ENCODE assay signal across 23 cellular contexts in the genomic region with DNA sequence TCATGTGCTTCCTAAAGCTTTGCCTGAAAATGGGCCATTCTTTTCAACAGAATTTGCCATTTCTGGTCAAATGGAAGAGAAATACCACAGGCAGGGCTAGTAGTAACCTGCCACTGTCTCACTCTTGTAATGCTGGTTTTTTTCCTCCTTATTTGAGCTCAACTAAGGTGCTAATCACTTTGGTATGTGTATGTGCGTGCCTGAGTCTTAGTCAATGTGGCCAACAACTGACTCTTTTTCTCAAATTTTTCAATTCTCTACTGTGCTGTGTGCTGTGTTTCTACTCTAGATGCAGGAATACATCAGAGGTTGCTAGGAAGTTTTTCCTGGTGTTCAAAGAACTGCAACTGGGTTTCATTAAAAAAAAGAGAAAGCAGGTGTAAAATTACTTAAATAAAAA.
DNase-seq lines count a peak whose midpoint lies in the region; ATAC-seq and TF ChIP-seq lines count a peak whose summit lies in the region.
"Had no signal": no experiment of that assay in that cellular context is flagged by ENCODE, and none has a peak within 500 bp of the region (broad histone marks: within the 10 kb centered on the region; RNA-seq: fewer than 3 reads in every experiment).

No MANE protein-coding gene starts in this region.

- TF ChIP-seq CTCF in RWPE2 (IDR thresholded peaks at IDR 0.05; ENCODE audit: poor library complexity, severe bottlenecking) (no peak), retinal pigment epithelial cell (conservative IDR thresholded peaks at IDR 0.05; ENCODE audit: low read depth, low read length) (no peak)

- H3K27ac ChIP-seq in RWPE2 (ENCODE audit: poor library complexity, severe bottlenecking) = peak overlapping the region; percentile 70
- peak overlapping the region; percentile 49 for H3K27ac ChIP-seq in epithelial cell of prostate
- H3K27ac ChIP-seq: BLaER1, KMS-11, neural progenitor cell, right atrium auricular region had no signal

- peaks cover 3% of the 10 kb centered on the region for H3K9me3 Mint-ChIP-seq in activated T-cell treated with anti-CD3 and anti-CD28 coated beads, Interleukin-2, amount 50 U/mL, for 4 hours
- H3K9me3 Mint-ChIP-seq: neural progenitor cell had no signal

- no peaks in the 10 kb centered on the region for H3K27me3 Mint-ChIP-seq in activated T-cell treated with anti-CD3 and anti-CD28 coated beads, Interleukin-2, amount 50 U/mL, for 4 hours (ENCODE audit: low read depth)

- no peak overlapping the region for H3K4me3 ChIP-seq in RWPE2 (ENCODE audit: severe bottlenecking)
- H3K4me3 ChIP-seq in retinal pigment epithelial cell (ENCODE audit: low read length) = no peak overlapping the region
- H3K4me3 ChIP-seq: BLaER1, neural progenitor cell, right atrium auricular region had no signal

- ATAC-seq in RWPE2 (ENCODE audit: low read depth) = peak; percentile 100
- ATAC-seq in activated T-cell treated with anti-CD3 and anti-CD28 coated beads, Interleukin-2, amount 50 U/mL, for 4 hours = no peak
- ATAC-seq: activated CD4-positive, CD25-positive, alpha-beta regulatory T cell treated with anti-CD3 and anti-CD28 coated beads, Interleukin-2, amount 50 U/mL, for 24 hours had no signal

- no peaks in the 10 kb centered on the region for H3K4me1 Mint-ChIP-seq in activated T-cell treated with anti-CD3 and anti-CD28 coated beads, Interleukin-2, amount 50 U/mL, for 4 hours (ENCODE audit: low read depth)

- DNase-seq in GM04503 (ENCODE audit: low read depth) (peak; percentile 15), RWPE2 (ENCODE audit: low spot score) (no peak), epithelial cell of prostate (ENCODE audit: low read depth, low spot score) (peak; percentile 10), retinal pigment epithelial cell (ENCODE audit: low read depth) (peak; percentile 60), COLO829 (ENCODE audit: low spot score) (no peak), hippocampal formation (lab: John Stamatoyannopoulos, UW) (no peak)
- no peak for DNase-seq in activated T-cell treated with anti-CD3 and anti-CD28 coated beads, Interleukin-2, amount 50 U/mL, for 4 hours
- DNase-seq in stimulated activated CD4-positive, alpha-beta T cell treated with anti-CD3 and anti-CD28 coated beads, Interleukin-12 subunit alpha, Interleukin-12 subunit beta, amount 100 ng/mL, for 4 hours = no peak
- DNase-seq: activated effector memory CD4-positive, alpha-beta T cell treated with Interleukin-2 at 50 U/mL for 16 hours; anterior cingulate cortex; dermis blood vessel endothelial cell; DMS79; head of caudate nucleus; kidney; NCI-H1417 treated with DMSO at 0.1 percent for 48 hours; NCI-H2227 treated with DMSO at 0.1 percent for 48 hours; SIG-M5 had no signal

- H3K27me3 ChIP-seq in RWPE2 (ENCODE audit: insufficient read depth, poor library complexity, severe bottlenecking) = no peaks in the 10 kb centered on the region
- H3K27me3 ChIP-seq: BLaER1, neural progenitor cell, right atrium auricular region had no signal

- H3K36me3 ChIP-seq in RWPE2 (ENCODE audit: low read depth) = no peaks in the 10 kb centered on the region
- H3K36me3 ChIP-seq: BLaER1, neural progenitor cell, right atrium auricular region had no signal

- peaks cover 14% of the 10 kb centered on the region for H3K4me1 ChIP-seq in RWPE2 (ENCODE audit: insufficient read depth, poor library complexity, severe bottlenecking)
- H3K4me1 ChIP-seq: neural progenitor cell, right atrium auricular region had no signal

- no peaks in the 10 kb centered on the region for H3K36me3 Mint-ChIP-seq in activated T-cell treated with anti-CD3 and anti-CD28 coated beads, Interleukin-2, amount 50 U/mL, for 4 hours (ENCODE audit: insufficient read depth)
- H3K36me3 Mint-ChIP-seq: mesothelial cell of epicardium, neural progenitor cell had no signal

- H3K4me3 Mint-ChIP-seq in activated T-cell treated with anti-CD3 and anti-CD28 coated beads, Interleukin-2, amount 50 U/mL, for 4 hours = no peak overlapping the region
- H3K4me3 Mint-ChIP-seq: mesothelial cell of epicardium, neural progenitor cell had no signal

- H3K9me3 ChIP-seq in RWPE2 (ENCODE audit: severe bottlenecking) = no peaks in the 10 kb centered on the region
- H3K9me3 ChIP-seq: BLaER1, right atrium auricular region had no signal

Comparison
In these comparisons a context has a peak if more than half of its experiments do, and no peak if none do; other contexts are left out.
1. DNase-seq: peak in GM04503 (single experiment), epithelial cell of prostate (single experiment) and retinal pigment epithelial cell (single experiment); none in RWPE2 (single experiment), COLO829 (single experiment), activated T-cell treated with anti-CD3 and anti-CD28 coated beads, Interleukin-2, amount 50 U/mL, for 4 hours (single experiment), stimulated activated CD4-positive, alpha-beta T cell treated with anti-CD3 and anti-CD28 coated beads, Interleukin-12 subunit alpha, Interleukin-12 subunit beta, amount 100 ng/mL, for 4 hours (single experiment) and hippocampal formation (0 of 2).